ENCODE assay signal across 1 cellular context in genomic region chr14:77097689-77098469, GRCh38.
TF ChIP-seq lines count a peak whose summit lies in the region.

CIPC (plus strand) TSS chr14:77098258; CDS start chr14:77105709, 7,451 bp downstream.

TF ChIP-seq in HepG2, 621 proteins besides CTCF, POLR2A, EP300 and RAD21 (continued from another document and continues in another):
- TF ChIP-seq HBP1 (CRISPR knock-in tag; IDR thresholded peaks at IDR 0.05; ENCODE audit: low read depth): 0 out of 2 replicates have a peak, but pooled peaks have one; percentile 19
- TF ChIP-seq ARNTL (CRISPR knock-in tag; IDR thresholded peaks at IDR 0.05): peak; percentile 95
- TF ChIP-seq HNF1A (IDR thresholded peaks at IDR 0.05; ENCODE audit: low read depth): no peak
- peak; percentile 73; the same call in 1 of the 2 replicates for TF ChIP-seq HNF1A (CRISPR knock-in tag; IDR thresholded peaks at IDR 0.05; ENCODE audit: borderline replicate concordance)
- peak; percentile 54; the same call in 1 of the 2 replicates for TF ChIP-seq JUNB (CRISPR knock-in tag; IDR thresholded peaks at IDR 0.05; ENCODE audit: borderline replicate concordance)
- TF ChIP-seq MTF1 (CRISPR knock-in tag; IDR thresholded peaks at IDR 0.05): no peak
- no peak for TF ChIP-seq CCAR2 (optimal IDR thresholded peaks at IDR 0.05; ENCODE audit: low read depth, low read length)
- no peak for TF ChIP-seq TCF7L2 (IDR thresholded peaks at IDR 0.05; ENCODE audit: low read depth, low read length)
- TF ChIP-seq ZNF235 (CRISPR knock-in tag; IDR thresholded peaks at IDR 0.05; ENCODE audit: borderline replicate concordance): 0 out of 2 replicates have a peak, but pooled peaks have one; percentile 71
- no peak for TF ChIP-seq FOXJ3 (CRISPR knock-in tag; IDR thresholded peaks at IDR 0.05; ENCODE audit: borderline replicate concordance)
- TF ChIP-seq GABPA (IDR thresholded peaks at IDR 0.05; ENCODE audit: low read depth, low read length): peak; percentile 75
- peak; percentile 89 for TF ChIP-seq GABPA (CRISPR knock-in tag; IDR thresholded peaks at IDR 0.05; ENCODE audit: low read depth)
- no peak for TF ChIP-seq NCOA5 (CRISPR knock-in tag; IDR thresholded peaks at IDR 0.05)
- TF ChIP-seq ZNF362 (CRISPR knock-in tag; IDR thresholded peaks at IDR 0.05; ENCODE audit: borderline replicate concordance): 0 out of 2 replicates have a peak, but pooled peaks have one; percentile 29
- peak; percentile 73 for TF ChIP-seq MTA1 (CRISPR knock-in tag; IDR thresholded peaks at IDR 0.05; ENCODE audit: borderline replicate concordance)
- TF ChIP-seq HDAC1 (CRISPR knock-in tag; IDR thresholded peaks at IDR 0.05): peak; percentile 37; the same call in 1 of the 2 replicates
- no peak for TF ChIP-seq XBP1 (CRISPR knock-in tag; IDR thresholded peaks at IDR 0.05)
- peak; percentile 96 for TF ChIP-seq HNRNPK (IDR thresholded peaks at IDR 0.05; ENCODE audit: low read depth, low read length, poor library complexity, severe bottlenecking)
- no peak for TF ChIP-seq FOXA3 (CRISPR knock-in tag; IDR thresholded peaks at IDR 0.05)
- peak; percentile 24 for TF ChIP-seq ZNF777 (CRISPR knock-in tag; IDR thresholded peaks at IDR 0.05)
- TF ChIP-seq ZNF619 (CRISPR knock-in tag; IDR thresholded peaks at IDR 0.05): peak; percentile 59; the same call in 1 of the 2 replicates
- TF ChIP-seq ZFP36L1 (CRISPR knock-in tag; IDR thresholded peaks at IDR 0.05): no peak
- TF ChIP-seq KLF13 (CRISPR knock-in tag; IDR thresholded peaks at IDR 0.05): no peak
- TF ChIP-seq ZNF7 (CRISPR knock-in tag; IDR thresholded peaks at IDR 0.05): no peak
- TF ChIP-seq ETV5 (CRISPR knock-in tag; IDR thresholded peaks at IDR 0.05; ENCODE audit: borderline replicate concordance): peak; percentile 74; the same call in 1 of the 2 replicates
- TF ChIP-seq MAF1 (CRISPR knock-in tag; IDR thresholded peaks at IDR 0.05; ENCODE audit: borderline replicate concordance): no peak
- TF ChIP-seq JUN (CRISPR knock-in tag; IDR thresholded peaks at IDR 0.05): 0 out of 2 replicates have a peak, but pooled peaks have one; percentile 20
- no peak for TF ChIP-seq ZNF644 (CRISPR knock-in tag; IDR thresholded peaks at IDR 0.05; ENCODE audit: low read depth)
- TF ChIP-seq ZNF501 (CRISPR knock-in tag; IDR thresholded peaks at IDR 0.05): peak; percentile 93
- TF ChIP-seq ZBTB43 (CRISPR knock-in tag; conservative IDR thresholded peaks at IDR 0.05): no peak
- no peak for TF ChIP-seq FOSL1 (CRISPR knock-in tag; IDR thresholded peaks at IDR 0.05; ENCODE audit: borderline replicate concordance)
- TF ChIP-seq GATAD1 (CRISPR knock-in tag; IDR thresholded peaks at IDR 0.05): peak; percentile 79
- peak; percentile 74 for TF ChIP-seq IRF2 (CRISPR knock-in tag; IDR thresholded peaks at IDR 0.05)
- no peak for TF ChIP-seq CHD4 (IDR thresholded peaks at IDR 0.05; ENCODE audit: borderline replicate concordance, low read length)
- peak; percentile 82; the same call in 1 of the 2 replicates for TF ChIP-seq ZNF275 (CRISPR knock-in tag; IDR thresholded peaks at IDR 0.05; ENCODE audit: borderline replicate concordance)
- TF ChIP-seq ZFP62 (CRISPR knock-in tag; IDR thresholded peaks at IDR 0.05): no peak
- TF ChIP-seq ZNF720 (CRISPR knock-in tag; IDR thresholded peaks at IDR 0.05): no peak
- TF ChIP-seq NFAT5 (CRISPR knock-in tag; IDR thresholded peaks at IDR 0.05): no peak
- TF ChIP-seq ZNF292 (CRISPR knock-in tag; IDR thresholded peaks at IDR 0.05; ENCODE audit: borderline replicate concordance, low read depth): no peak
- no peak for TF ChIP-seq ZNF605 (CRISPR knock-in tag; IDR thresholded peaks at IDR 0.05)
- peak; percentile 75; the same call in 1 of the 2 replicates for TF ChIP-seq SMAD1 (CRISPR knock-in tag; IDR thresholded peaks at IDR 0.05; ENCODE audit: borderline replicate concordance, low read depth)
- TF ChIP-seq ZBTB38 (CRISPR knock-in tag; IDR thresholded peaks at IDR 0.05): peak; percentile 54; the same call in 1 of the 2 replicates
- 0 out of 2 replicates have a peak, but pooled peaks have one; percentile 13 for TF ChIP-seq ZNF138 (CRISPR knock-in tag; IDR thresholded peaks at IDR 0.05; ENCODE audit: low read depth)
- no peak for TF ChIP-seq ZKSCAN1 (IDR thresholded peaks at IDR 0.05; ENCODE audit: low read length)
- TF ChIP-seq ZNF678 (CRISPR knock-in tag; IDR thresholded peaks at IDR 0.05): 0 out of 2 replicates have a peak, but pooled peaks have one; percentile 65
- no peak for TF ChIP-seq MED13 (CRISPR knock-in tag; IDR thresholded peaks at IDR 0.05)
- 0 out of 2 replicates have a peak, but pooled peaks have one; percentile 8 for TF ChIP-seq TFAP4 (IDR thresholded peaks at IDR 0.05; ENCODE audit: borderline replicate concordance, low read depth)
- TF ChIP-seq ZNF317 (CRISPR knock-in tag; IDR thresholded peaks at IDR 0.05): peak; percentile 59
- no peak for TF ChIP-seq SRF (IDR thresholded peaks at IDR 0.05; ENCODE audit: low read depth, low read length)
